8 cellular contexts compared by ENCODE assay signal in genomic region chr17:2395258-2396170, GRCh38. TPM values are rescaled to one million over a fixed set of nuclear protein-coding genes. Genes with fewer than 3 reads are reported as not detected.
DNase-seq lines count a peak whose midpoint lies in the region; ATAC-seq lines count a peak whose summit lies in the region.

No MANE protein-coding gene starts in this region.

- peak overlapping the region; percentile 99 for H3K27ac ChIP-seq in stomach smooth muscle (ENCODE audit: low read length)
- no peak overlapping the region for H3K27ac ChIP-seq in SJCRH30

- H3K4me3 Mint-ChIP-seq in activated CD8-positive, alpha-beta memory T cell treated with anti-CD3 and anti-CD28 coated beads, Interleukin-2, amount 10 ng/mL, durations not matched to agents 7 days and 5 days = peak overlapping the region; percentile 9
- peak overlapping the region; percentile 30 for H3K4me3 Mint-ChIP-seq in activated naive CD8-positive, alpha-beta T cell treated with anti-CD3 and anti-CD28 coated beads for 36 hours
- peak overlapping the region; percentile 1 to 84 (median 37) for H3K4me3 Mint-ChIP-seq in immature natural killer cell

- CTCF ChIA-PET in activated CD8-positive, alpha-beta memory T cell treated with anti-CD3 and anti-CD28 coated beads, Interleukin-2, amount 10 ng/mL, durations not matched to agents 7 days and 5 days (lab: Charles Lee) = no interaction called here

- H3K9me3 Mint-ChIP-seq in activated CD8-positive, alpha-beta memory T cell treated with anti-CD3 and anti-CD28 coated beads, Interleukin-2, amount 10 ng/mL, durations not matched to agents 7 days and 5 days (ENCODE audit: low read depth) = no peaks in the 10 kb centered on the region
- H3K9me3 Mint-ChIP-seq in activated naive CD8-positive, alpha-beta T cell treated with anti-CD3 and anti-CD28 coated beads for 36 hours = no peaks in the 10 kb centered on the region
- no peaks in the 10 kb centered on the region for H3K9me3 Mint-ChIP-seq in immature natural killer cell

- no peaks in the 10 kb centered on the region for H3K9me3 ChIP-seq in stomach smooth muscle (ENCODE audit: control insufficient read depth in 2 of 2, low read length in 2 of 2)
- no peaks in the 10 kb centered on the region for H3K9me3 ChIP-seq in SJCRH30 (replicated peaks)

- H3K27me3 Mint-ChIP-seq in activated CD8-positive, alpha-beta memory T cell treated with anti-CD3 and anti-CD28 coated beads, Interleukin-2, amount 10 ng/mL, durations not matched to agents 7 days and 5 days = no peaks in the 10 kb centered on the region
- no peaks in the 10 kb centered on the region for H3K27me3 Mint-ChIP-seq in activated naive CD8-positive, alpha-beta T cell treated with anti-CD3 and anti-CD28 coated beads for 36 hours
- peaks cover 27 to 37% (median 36%) of the 10 kb centered on the region in 3 donors for H3K27me3 Mint-ChIP-seq in immature natural killer cell (ENCODE audit: low read depth in 3 of 3)

- no peak for DNase-seq in activated CD8-positive, alpha-beta memory T cell treated with anti-CD3 and anti-CD28 coated beads, Interleukin-2, amount 10 ng/mL, durations not matched to agents 7 days and 5 days
- DNase-seq in activated CD8-positive, alpha-beta memory T cell treated with anti-CD3 and anti-CD28 coated beads, Interleukin-2, amount 50 U/mL, for 4 hours = no peak
- DNase-seq in activated naive CD8-positive, alpha-beta T cell treated with anti-CD3 and anti-CD28 coated beads for 36 hours = no peak
- DNase-seq in immature natural killer cell (no peak), SJCRH30 (no peak)
- no peak for DNase-seq in activated CD4-positive, CD25-positive, alpha-beta regulatory T cell (lab: John Stamatoyannopoulos, UW)

- H3K4me3 ChIP-seq in stomach smooth muscle (ENCODE audit: low read length in 2 of 2) (peak overlapping the region; percentile 54 to 96), SJCRH30 (no peak overlapping the region)

- peaks cover 52% of the 10 kb centered on the region for H3K4me1 Mint-ChIP-seq in activated CD8-positive, alpha-beta memory T cell treated with anti-CD3 and anti-CD28 coated beads, Interleukin-2, amount 10 ng/mL, durations not matched to agents 7 days and 5 days
- peaks cover 52% of the 10 kb centered on the region for H3K4me1 Mint-ChIP-seq in activated naive CD8-positive, alpha-beta T cell treated with anti-CD3 and anti-CD28 coated beads for 36 hours
- H3K4me1 Mint-ChIP-seq in immature natural killer cell = peaks cover 45 to 46% of the 10 kb centered on the region in 2 donors

- peak overlapping the region; percentile 75 to 83 for H3K9ac ChIP-seq in stomach smooth muscle (ENCODE audit: low read length in 2 of 2)

- H3K27ac Mint-ChIP-seq in activated CD8-positive, alpha-beta memory T cell treated with anti-CD3 and anti-CD28 coated beads, Interleukin-2, amount 10 ng/mL, durations not matched to agents 7 days and 5 days = peak overlapping the region; percentile 45
- no peak overlapping the region for H3K27ac Mint-ChIP-seq in activated naive CD8-positive, alpha-beta T cell treated with anti-CD3 and anti-CD28 coated beads for 36 hours
- H3K27ac Mint-ChIP-seq in immature natural killer cell = peak overlapping the region; percentile 16 to 83 (median 66)

- ATAC-seq in activated CD8-positive, alpha-beta memory T cell treated with anti-CD3 and anti-CD28 coated beads, Interleukin-2, amount 10 ng/mL, durations not matched to agents 7 days and 5 days = no peak
- ATAC-seq in GM19452 (IDR thresholded peaks at IDR 0.05; ENCODE audit: unreplicated experiment) = no peak

- H3K36me3 Mint-ChIP-seq in activated CD8-positive, alpha-beta memory T cell treated with anti-CD3 and anti-CD28 coated beads, Interleukin-2, amount 10 ng/mL, durations not matched to agents 7 days and 5 days = peaks cover 5% of the 10 kb centered on the region
- H3K36me3 Mint-ChIP-seq in activated naive CD8-positive, alpha-beta T cell treated with anti-CD3 and anti-CD28 coated beads for 36 hours = peaks cover 16% of the 10 kb centered on the region
- peaks cover 0 to 2% (median 0%) of the 10 kb centered on the region in 3 donors for H3K36me3 Mint-ChIP-seq in immature natural killer cell

- H3K4me1 ChIP-seq in stomach smooth muscle (ENCODE audit: control insufficient read depth, insufficient read depth, low read length) (peaks cover 78% of the 10 kb centered on the region), SJCRH30 (peaks cover 14% of the 10 kb centered on the region)

- H3K27me3 ChIP-seq in stomach smooth muscle (ENCODE audit: control insufficient read depth in 1 of 2, insufficient read depth in 2 of 2, low read length in 2 of 2) (no peaks in the 10 kb centered on the region), SJCRH30 (no peaks in the 10 kb centered on the region)

- no peaks in the 10 kb centered on the region for H3K36me3 ChIP-seq in stomach smooth muscle (ENCODE audit: control insufficient read depth in 2 of 2, insufficient read depth in 2 of 2, low read length in 2 of 2)
- H3K36me3 ChIP-seq in SJCRH30 = no peaks in the 10 kb centered on the region

RNA-seq across cellular contexts. Expression of gene MNT, which starts 5.3 kb away (rescaled TPM):
- 10 to 100 TPM; 26.0 to 31.9 TPM for total RNA-seq in activated CD8-positive, alpha-beta memory T cell treated with anti-CD3 and anti-CD28 coated beads, Interleukin-2, amount 10 ng/mL, durations not matched to agents 7 days and 5 days
- 10 to 100 TPM; 23.8 to 25.6 TPM for total RNA-seq in activated naive CD8-positive, alpha-beta T cell treated with anti-CD3 and anti-CD28 coated beads for 36 hours
- 1 to 10 TPM in 1 of 3 donors, under 1 TPM in 2; 0.10 to 1.1 (median 0.64) TPM for polyA plus RNA-seq in immature natural killer cell
- 8.7 and 10.1 TPM in 2 replicates for total RNA-seq in SJCRH30 (2014; rRNA removed; shearing (Covaris generic))

RNA-seq across cellular contexts. Expression of gene SGSM2, which starts 58.2 kb away (rescaled TPM):
- 10 to 100 TPM; 46.4 to 57.0 TPM for total RNA-seq in activated CD8-positive, alpha-beta memory T cell treated with anti-CD3 and anti-CD28 coated beads, Interleukin-2, amount 10 ng/mL, durations not matched to agents 7 days and 5 days
- total RNA-seq in activated naive CD8-positive, alpha-beta T cell treated with anti-CD3 and anti-CD28 coated beads for 36 hours = 10 to 100 TPM; 35.7 to 36.8 TPM
- polyA plus RNA-seq in immature natural killer cell = 1 to 10 TPM; 1.6 to 8.9 (median 3.3) TPM
- 10.6 and 12.0 TPM in 2 replicates for total RNA-seq in SJCRH30 (2014; rRNA removed; shearing (Covaris generic))

RNA-seq across cellular contexts. Expression of gene TSR1, which starts 59.3 kb away (rescaled TPM):
- 10 to 100 TPM; 33.2 to 45.7 TPM for total RNA-seq in activated CD8-positive, alpha-beta memory T cell treated with anti-CD3 and anti-CD28 coated beads, Interleukin-2, amount 10 ng/mL, durations not matched to agents 7 days and 5 days
- 100 to 1,000 TPM; 115 to 120 TPM for total RNA-seq in activated naive CD8-positive, alpha-beta T cell treated with anti-CD3 and anti-CD28 coated beads for 36 hours
- polyA plus RNA-seq in immature natural killer cell = 10 to 100 TPM in 1 of 3 donors, 1 to 10 TPM in 2; 8.0 to 17.1 (median 9.5) TPM
- 31.9 and 33.6 TPM in 2 replicates for total RNA-seq in SJCRH30 (2014; rRNA removed; shearing (Covaris generic))
